28 cellular contexts compared by ENCODE assay signal in genomic region chr13:77596777-77597176, GRCh38.
"Had no signal": no experiment of that assay in that cellular context is flagged by ENCODE, and none has a peak within 500 bp of the region (broad histone marks: within the 10 kb centered on the region; RNA-seq: fewer than 3 reads in every experiment).

No MANE protein-coding gene starts in this region.

- ATAC-seq: esophagus mucosa; gastrocnemius medialis; heart right ventricle; left cardiac atrium; left lung; left ventricle myocardium superior; lower lobe of right lung; mucosa of descending colon; naive thymus-derived CD8-positive, alpha-beta T cell had no signal

- H3K27ac Mint-ChIP-seq: immature natural killer cell; mesothelial cell of epicardium; naive thymus-derived CD8-positive, alpha-beta T cell had no signal

- DNase-seq: dermis blood vessel endothelial cell; dorsolateral prefrontal cortex; effector CD4-positive, alpha-beta T cell; effector memory CD4-positive, alpha-beta T cell; erythroblast; esophagus squamous epithelium; foreskin fibroblast; foreskin melanocyte; gastrocnemius medialis; glutamatergic neuron; head of caudate nucleus; heart right ventricle; hippocampal formation; immature natural killer cell; islet precursor cell; kidney; left cardiac atrium; left lung; left ventricle myocardium superior; lower lobe of right lung; mesenchymal stem cell; mucosa of descending colon; naive B cell; naive thymus-derived CD8-positive, alpha-beta T cell had no signal

- H3K4me3 Mint-ChIP-seq: immature natural killer cell; mesothelial cell of epicardium; naive B cell; naive thymus-derived CD8-positive, alpha-beta T cell had no signal

- H3K9me3 Mint-ChIP-seq: immature natural killer cell; naive B cell; naive thymus-derived CD8-positive, alpha-beta T cell had no signal

- H3K36me3 ChIP-seq: gastrocnemius medialis, heart right ventricle, left lung, lower lobe of right lung had no signal

- H3K27me3 ChIP-seq: dorsolateral prefrontal cortex, esophagus squamous epithelium, gastrocnemius medialis had no signal

- H3K4me3 ChIP-seq: coronary artery, dorsolateral prefrontal cortex, esophagus squamous epithelium, gastrocnemius medialis, heart right ventricle, left lung, lower lobe of right lung, mucosa of descending colon had no signal

- H3K4me1 ChIP-seq: esophagus squamous epithelium, heart right ventricle, left lung, lower lobe of right lung had no signal

- H3K36me3 Mint-ChIP-seq: immature natural killer cell; mesothelial cell of epicardium; naive B cell; naive thymus-derived CD8-positive, alpha-beta T cell had no signal

- H3K27ac ChIP-seq: coronary artery, epithelial cell of prostate, esophagus squamous epithelium, gastrocnemius medialis, heart right ventricle, left lung, lower lobe of right lung had no signal

- H3K4me1 Mint-ChIP-seq: immature natural killer cell had no signal

- H3K9me3 ChIP-seq: esophagus squamous epithelium, gastrocnemius medialis, heart right ventricle, left lung, lower lobe of right lung, mucosa of descending colon had no signal
